Comparison of ENCODE assay signal across 18 cellular contexts in the genomic region with DNA sequence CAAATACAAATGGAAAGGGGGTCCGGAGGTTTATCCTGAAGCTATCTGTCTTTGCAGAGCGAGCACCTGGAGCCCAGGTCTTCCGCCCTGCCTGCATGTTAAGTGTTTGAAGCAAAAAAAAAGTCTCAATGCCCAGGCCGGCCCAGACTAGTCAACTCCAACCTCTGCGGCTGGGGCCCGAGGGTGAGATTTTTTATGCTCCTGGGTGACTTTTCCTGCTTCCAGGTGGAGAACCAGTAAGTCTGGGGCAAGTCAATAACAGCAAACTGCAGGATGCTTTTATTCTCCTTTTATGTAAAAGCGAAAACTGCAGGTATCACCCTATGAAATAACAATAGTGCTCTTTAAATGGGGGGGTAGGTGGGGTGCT. TPM values are rescaled to one million over a fixed set of nuclear protein-coding genes. Genes with fewer than 3 reads are reported as not detected.
DNase-seq lines count a peak whose midpoint lies in the region; ATAC-seq and TF ChIP-seq lines count a peak whose summit lies in the region.
"Had no signal": no experiment of that assay in that cellular context is flagged by ENCODE, and none has a peak within 500 bp of the region (broad histone marks: within the 10 kb centered on the region; RNA-seq: fewer than 3 reads in every experiment).

No MANE protein-coding gene starts in this region.

- no peak for TF ChIP-seq CTCF in GM13977 (IDR thresholded peaks at IDR 0.05; ENCODE audit: extremely low read depth, insufficient read depth, missing control alignments)

- H3K4me3 Mint-ChIP-seq in activated CD4-positive, alpha-beta T cell treated with anti-CD3 and anti-CD28 coated beads, Interleukin-2, amount 10 ng/mL, durations not matched to agents 7 days and 5 days, result peak overlapping the region; percentile 46
- H3K4me3 Mint-ChIP-seq in activated T-helper 17 cell treated with anti-CD3 and anti-CD28 coated beads, Interleukin-2, amount 50 U/mL, for 72 hours, result peak overlapping the region; percentile 32
- peak overlapping the region; percentile 21 for H3K4me3 Mint-ChIP-seq in natural killer cell treated with Interleukin-12 subunit alpha and Interleukin-12 subunit beta and Interleukin-15 and Interleukin-18, amount 100 ng/mL, for 72 hours
- H3K4me3 Mint-ChIP-seq: nephron progenitor cell had no signal

- peaks cover 23% of the 10 kb centered on the region for H3K9me3 Mint-ChIP-seq in activated CD4-positive, alpha-beta T cell treated with anti-CD3 and anti-CD28 coated beads, Interleukin-2, amount 10 ng/mL, durations not matched to agents 7 days and 5 days
- H3K9me3 Mint-ChIP-seq in activated T-helper 17 cell treated with anti-CD3 and anti-CD28 coated beads, Interleukin-2, amount 50 U/mL, for 72 hours, result no peaks in the 10 kb centered on the region
- H3K9me3 Mint-ChIP-seq in natural killer cell treated with Interleukin-12 subunit alpha and Interleukin-12 subunit beta and Interleukin-15 and Interleukin-18, amount 100 ng/mL, for 72 hours, result no peaks in the 10 kb centered on the region

- POLR2A ChIA-PET in activated CD4-positive, alpha-beta T cell treated with anti-CD3 and anti-CD28 coated beads, Interleukin-2, amount 10 ng/mL, durations not matched to agents 7 days and 5 days (lab: Charles Lee), result interaction anchor here (0.7 kb wide), 1 partner anchor 87 kb away, joined by 4 read pairs; a partner anchor contains a TSS

- CTCF ChIA-PET in activated CD4-positive, alpha-beta T cell treated with anti-CD3 and anti-CD28 coated beads, Interleukin-2, amount 10 ng/mL, durations not matched to agents 7 days and 5 days (lab: Charles Lee), result interaction anchor here (0.7 to 3.6 kb wide), 9 partner anchors 7 to 466 kb away, joined by 3 to 29 read pairs (median 5); no protein-coding TSS in a partner anchor

- peaks cover 25% of the 10 kb centered on the region for H3K36me3 Mint-ChIP-seq in activated CD4-positive, alpha-beta T cell treated with anti-CD3 and anti-CD28 coated beads, Interleukin-2, amount 10 ng/mL, durations not matched to agents 7 days and 5 days (ENCODE audit: low read depth)
- no peaks in the 10 kb centered on the region for H3K36me3 Mint-ChIP-seq in activated T-helper 17 cell treated with anti-CD3 and anti-CD28 coated beads, Interleukin-2, amount 50 U/mL, for 72 hours (ENCODE audit: low read depth)
- H3K36me3 Mint-ChIP-seq in natural killer cell treated with Interleukin-12 subunit alpha and Interleukin-12 subunit beta and Interleukin-15 and Interleukin-18, amount 100 ng/mL, for 72 hours, result no peaks in the 10 kb centered on the region

- in situ Hi-C loops in GM13977 (cut with MboI; ENCODE audit: low pct_unique_long_range_greater_than_20kb, low sequenced_read_pairs, unreplicated experiment), result loop anchor here (25.0 kb wide), 1 partner anchor 590 kb away; no protein-coding TSS in a partner anchor

- no peak for ATAC-seq in activated T-helper 17 cell treated with anti-CD3 and anti-CD28 coated beads, Interleukin-2, amount 50 U/mL, for 72 hours (replicated peaks)
- ATAC-seq in natural killer cell treated with Interleukin-12 subunit alpha and Interleukin-12 subunit beta and Interleukin-15 and Interleukin-18, amount 100 ng/mL, for 72 hours, result no peak
- ATAC-seq in GM19463 (IDR thresholded peaks at IDR 0.05; ENCODE audit: unreplicated experiment), result no peak
- ATAC-seq: gastroesophageal sphincter had no signal

- DNase-seq in activated CD4-positive, alpha-beta T cell treated with anti-CD3 and anti-CD28 coated beads, Interleukin-2, amount 10 ng/mL, durations not matched to agents 7 days and 5 days, result no peak
- DNase-seq in activated CD4-positive, alpha-beta T cell treated with anti-CD3 and anti-CD28 coated beads, Interleukin-2, amount 50 U/mL, for 1 hour, result no peak
- DNase-seq in HPDE6-E6E7 (ENCODE audit: extremely low spot score) (peak; percentile 81), GM13977 (ENCODE audit: low spot score) (no peak), GDM1 (lab: John Stamatoyannopoulos, UW) (no peak)
- DNase-seq in natural killer cell treated with Interleukin-12 subunit alpha and Interleukin-12 subunit beta and Interleukin-15 and Interleukin-18, amount 100 ng/mL, for 72 hours (ENCODE audit: low spot score), result no peak
- DNase-seq: C1 segment of cervical spinal cord, cerebellar nuclear complex, GOT3, left cardiac atrium had no signal

- H3K27ac Mint-ChIP-seq in activated CD4-positive, alpha-beta T cell treated with anti-CD3 and anti-CD28 coated beads, Interleukin-2, amount 10 ng/mL, durations not matched to agents 7 days and 5 days, result peak overlapping the region; percentile 94
- H3K27ac Mint-ChIP-seq in activated T-helper 17 cell treated with anti-CD3 and anti-CD28 coated beads, Interleukin-2, amount 50 U/mL, for 72 hours, result no peak overlapping the region
- no peak overlapping the region for H3K27ac Mint-ChIP-seq in natural killer cell treated with Interleukin-12 subunit alpha and Interleukin-12 subunit beta and Interleukin-15 and Interleukin-18, amount 100 ng/mL, for 72 hours
- H3K27ac Mint-ChIP-seq: nephron progenitor cell had no signal

- H3K27me3 Mint-ChIP-seq in activated CD4-positive, alpha-beta T cell treated with anti-CD3 and anti-CD28 coated beads, Interleukin-2, amount 10 ng/mL, durations not matched to agents 7 days and 5 days, result peaks cover 5% of the 10 kb centered on the region
- no peaks in the 10 kb centered on the region for H3K27me3 Mint-ChIP-seq in activated T-helper 17 cell treated with anti-CD3 and anti-CD28 coated beads, Interleukin-2, amount 50 U/mL, for 72 hours
- no peaks in the 10 kb centered on the region for H3K27me3 Mint-ChIP-seq in natural killer cell treated with Interleukin-12 subunit alpha and Interleukin-12 subunit beta and Interleukin-15 and Interleukin-18, amount 100 ng/mL, for 72 hours

- peaks cover 72% of the 10 kb centered on the region for H3K4me1 Mint-ChIP-seq in activated CD4-positive, alpha-beta T cell treated with anti-CD3 and anti-CD28 coated beads, Interleukin-2, amount 10 ng/mL, durations not matched to agents 7 days and 5 days
- peaks cover 37% of the 10 kb centered on the region for H3K4me1 Mint-ChIP-seq in activated T-helper 17 cell treated with anti-CD3 and anti-CD28 coated beads, Interleukin-2, amount 50 U/mL, for 72 hours
- H3K4me1 Mint-ChIP-seq in natural killer cell treated with Interleukin-12 subunit alpha and Interleukin-12 subunit beta and Interleukin-15 and Interleukin-18, amount 100 ng/mL, for 72 hours (ENCODE audit: low read depth in 2 of 2), result peaks cover 55 to 59% of the 10 kb centered on the region in 2 donors

RNA-seq across cellular contexts. Expression of a gene that starts 2.0 kb away (rescaled TPM):
- 10 to 100 TPM; 28.3 to 31.4 TPM for total RNA-seq in activated CD4-positive, alpha-beta T cell treated with anti-CD3 and anti-CD28 coated beads, Interleukin-2, amount 10 ng/mL, durations not matched to agents 7 days and 5 days
- 1 to 10 TPM; 1.0 to 1.7 TPM for total RNA-seq in activated T-helper 17 cell treated with anti-CD3 and anti-CD28 coated beads, Interleukin-2, amount 50 U/mL, for 72 hours
- 1 to 10 TPM; 4.8 to 4.9 TPM for total RNA-seq in natural killer cell treated with Interleukin-12 subunit alpha and Interleukin-12 subunit beta and Interleukin-15 and Interleukin-18, amount 100 ng/mL, for 72 hours
- total RNA-seq: A673, ascending aorta, LHCN-M2, NCI-H460 had no signal

Comparison
In these comparisons a context has a peak if more than half of its experiments do, and no peak if none do; other contexts are left out.
1. RNA of a gene that starts 2.0 kb away (total RNA-seq): 28.3 to 31.4 TPM in activated CD4-positive, alpha-beta T cell treated with anti-CD3 and anti-CD28 coated beads, Interleukin-2, amount 10 ng/mL, durations not matched to agents 7 days and 5 days; 4.8 to 4.9 TPM in natural killer cell treated with Interleukin-12 subunit alpha and Interleukin-12 subunit beta and Interleukin-15 and Interleukin-18, amount 100 ng/mL, for 72 hours and 1.0 to 1.7 TPM in activated T-helper 17 cell treated with anti-CD3 and anti-CD28 coated beads, Interleukin-2, amount 50 U/mL, for 72 hours; every median in the first group is over 4 times any median in the second.
2. Peak in every context shown above with its lines, with median percentiles within 50 percentile points of each other: H3K4me3 Mint-ChIP-seq.